25 cellular contexts compared by ENCODE assay signal in the genomic region with DNA sequence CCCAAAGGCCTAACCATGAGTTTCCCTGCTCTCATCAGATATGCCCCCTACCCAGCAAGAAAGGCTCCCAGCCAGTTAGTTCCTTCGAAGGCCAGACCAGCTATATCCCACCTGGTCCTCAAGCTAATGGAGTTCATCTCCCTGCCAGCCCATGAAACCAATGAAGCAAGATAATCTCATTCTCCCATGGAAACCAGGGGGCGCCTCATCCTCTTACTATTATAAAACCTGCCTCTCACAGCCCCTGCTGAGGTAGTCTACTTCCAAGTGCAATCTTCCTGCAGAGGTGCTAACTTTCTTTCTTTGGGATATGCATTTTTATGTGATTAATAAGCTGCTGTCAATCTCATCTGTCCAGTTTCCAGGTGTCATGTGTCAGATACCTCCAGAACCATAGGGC. TPM values are rescaled to one million over a fixed set of nuclear protein-coding genes. Genes with fewer than 3 reads are reported as not detected.
DNase-seq lines count a peak whose midpoint lies in the region; FAIRE-seq and TF ChIP-seq lines count a peak whose summit lies in the region.
"Had no signal": no experiment of that assay in that cellular context is flagged by ENCODE, and none has a peak within 500 bp of the region (broad histone marks: within the 10 kb centered on the region; RNA-seq: fewer than 3 reads in every experiment).

No MANE protein-coding gene starts in this region.

- no peak for TF ChIP-seq EP300 in H1 (IDR thresholded peaks at IDR 0.05; ENCODE audit: borderline replicate concordance in 1 of 2, low read depth in 2 of 2, low read length in 2 of 2)

- no peaks in the 10 kb centered on the region for H3K79me2 ChIP-seq in H1 (ENCODE audit: control insufficient read depth in 1 of 2, insufficient read depth in 2 of 2, low read length in 2 of 2)

- FAIRE-seq in H1 (lab: Jason Lieb, UNC), result no peak
- FAIRE-seq: D721Med, GM12891, GM18507 had no signal

- no peak overlapping the region for H2BK15ac ChIP-seq in H1 (ENCODE audit: low read length)

- no peak overlapping the region for H3K56ac ChIP-seq in H1 (replicated peaks; ENCODE audit: insufficient read length, low read depth, low read length)

- H3K4me3 Mint-ChIP-seq in osteocyte (ENCODE audit: unreplicated experiment), result no peak overlapping the region
- H3K4me3 Mint-ChIP-seq: CD14-positive monocyte; CD4-positive, alpha-beta T cell; CD8-positive, alpha-beta memory T cell; HFFc6 had no signal

- peak in 2 of 3 experiments; percentile 24 to 29; a peak in 3 of 4 replicates for TF ChIP-seq CTCF in H1 (IDR thresholded peaks at IDR 0.05; ENCODE audit: control extremely low read depth in 1 of 3, insufficient read depth in 1 of 3, low read depth in 1 of 3, low read length in 3 of 3)
- no peak for TF ChIP-seq CTCF in osteocyte (IDR thresholded peaks at IDR 0.05)

- POLR2A ChIA-PET in H1 (lab: Charles Lee; ENCODE audit: partially characterized antibody), result no interaction called here

- no peak overlapping the region for H3K14ac ChIP-seq in H1 (ENCODE audit: insufficient read length)

- DNase-seq in DMS53 (lab: John Stamatoyannopoulos, UW), result peak; percentile 19
- no peak for DNase-seq in DMS53 treated with DMSO at 0.1 percent for 48 hours (lab: John Stamatoyannopoulos, UW; ENCODE audit: unreplicated experiment)
- peak; percentile 23 for DNase-seq in H7
- DNase-seq in H1 (ENCODE audit: low read depth in 1 of 2, low spot score in 2 of 2), result no peak
- peak; percentile 36 for DNase-seq in osteocyte (ENCODE audit: extremely low spot score, unreplicated experiment)
- no peak for DNase-seq in SJCRH30
- DNase-seq in NCI-H510A (lab: John Stamatoyannopoulos, UW), result no peak
- DNase-seq: 8988T; ACHN; AML-193; BE2C; CD4-positive, alpha-beta T cell; CD8-positive, alpha-beta memory T cell; DMS153; DMS79 treated with DMSO at 0.1 percent for 48 hours; GF-D8; GOT3; HFFc6 had no signal

- no peak overlapping the region for H4K8ac ChIP-seq in H1 (ENCODE audit: extremely low read depth, insufficient read depth, low read length)

- no peak overlapping the region for H4K5ac ChIP-seq in H1 (ENCODE audit: insufficient read length, low read depth, low read length)

- peaks cover 0 to 6% (median 2%) of the 10 kb centered on the region in 4 experiments; a peak in 4 of 7 replicates for H3K4me1 ChIP-seq in H1 (replicated peaks in 1 of 4; ENCODE audit: control insufficient read depth in 3 of 4, insufficient read depth in 4 of 4, low read length in 3 of 4)
- H3K4me1 ChIP-seq in SJCRH30, result no peaks in the 10 kb centered on the region
- H3K4me1 ChIP-seq: A549; BE2C; BLaER1 treated with 17β-estradiol and CSF1 and Interleukin-3, amounts not matched to agents 10 nM and 100 nM; HAP-1 had no signal

- no peak overlapping the region for H2AFZ ChIP-seq in H1 (ENCODE audit: low read length)

- no peak overlapping the region for H3K27ac ChIP-seq in H1 (ENCODE audit: low read depth, low read length)
- no peak overlapping the region for H3K27ac ChIP-seq in SJCRH30
- H3K27ac ChIP-seq: A549; BLaER1 treated with 17β-estradiol and CSF1 and Interleukin-3, amounts not matched to agents 10 nM and 100 nM had no signal

- no peak overlapping the region for H2BK5ac ChIP-seq in H1 (ENCODE audit: low read depth, low read length)

- H4K20me1 ChIP-seq in H1 (replicated peaks in 1 of 2; ENCODE audit: control insufficient read depth in 1 of 2, insufficient read depth in 2 of 2, low read length in 2 of 2), result no peaks in the 10 kb centered on the region
- H4K20me1 ChIP-seq: BLaER1 treated with 17β-estradiol and CSF1 and Interleukin-3, amounts not matched to agents 10 nM and 100 nM had no signal

- no peak overlapping the region for H2BK120ac ChIP-seq in H1 (replicated peaks; ENCODE audit: low read depth, low read length)

- peaks cover 19% of the 10 kb centered on the region for H3K9me3 Mint-ChIP-seq in osteocyte (ENCODE audit: unreplicated experiment)

- H2BK20ac ChIP-seq in H1 (ENCODE audit: low read length), result no peak overlapping the region

- H3K9ac ChIP-seq in H1 (replicated peaks in 1 of 4; ENCODE audit: extremely low read depth in 1 of 4, low read depth in 3 of 4, low read length in 3 of 4), result no peak overlapping the region
- H3K9ac ChIP-seq: BLaER1 treated with 17β-estradiol and CSF1 and Interleukin-3, amounts not matched to agents 10 nM and 100 nM had no signal

- peak in 1 of 2 experiments; percentile 28; a peak in 1 of 4 replicates for TF ChIP-seq RAD21 in H1 (IDR thresholded peaks at IDR 0.05 in 1 of 2, conservative IDR thresholded peaks at IDR 0.05 in 1 of 2; ENCODE audit: low read depth in 2 of 2, low read length in 2 of 2)

- H3K4ac ChIP-seq in H1 (replicated peaks; ENCODE audit: insufficient read length, low read depth, low read length), result no peak overlapping the region

- no peak overlapping the region for H2AK5ac ChIP-seq in H1 (ENCODE audit: low read depth, low read length)

- no peaks in the 10 kb centered on the region for H3K79me1 ChIP-seq in H1 (ENCODE audit: low read depth, low read length)

- no peak overlapping the region for H3K23ac ChIP-seq in H1 (ENCODE audit: insufficient read length)

- 73% methylated on average over 2 of the region's 2 CpGs; no CpG with 5 or more reads in 1 of the 2 experiments for WGBS in H1 (ENCODE audit: extremely low coverage in 1 of 2, insufficient coverage in 1 of 2, insufficient read length in 1 of 2, insufficient replicate concordance in 2 of 2, low coverage in 1 of 2, low lambda C conversion rate in 2 of 2, missing lambda C conversion rate in 1 of 2), 2 experiments

- peaks cover 2% of the 10 kb centered on the region for H3K4me1 Mint-ChIP-seq in osteocyte (ENCODE audit: unreplicated experiment)

- H3K4me2 ChIP-seq in H1 (ENCODE audit: insufficient read depth in 1 of 2, low read depth in 2 of 2, low read length in 2 of 2), result no peak overlapping the region
- H3K4me2 ChIP-seq: A549; BLaER1 treated with 17β-estradiol and CSF1 and Interleukin-3, amounts not matched to agents 10 nM and 100 nM had no signal

- H2BK12ac ChIP-seq in H1 (ENCODE audit: low read depth, low read length), result no peak overlapping the region

- H3K23me2 ChIP-seq in H1 (ENCODE audit: low read depth, low read length), result peaks cover 5% of the 10 kb centered on the region; the same call in 1 of the 2 replicates

- no peaks in the 10 kb centered on the region for H3K36me3 ChIP-seq in H7 (replicated peaks; ENCODE audit: control insufficient read depth, insufficient read depth, low read length)
- no peaks in the 10 kb centered on the region for H3K36me3 ChIP-seq in H1 (ENCODE audit: control insufficient read depth in 2 of 4, insufficient read depth in 4 of 4, low read length in 3 of 4)
- no peaks in the 10 kb centered on the region for H3K36me3 ChIP-seq in SJCRH30
- H3K36me3 ChIP-seq: BE2C, HAP-1 had no signal

- H3K27me3 ChIP-seq in H7 (ENCODE audit: control insufficient read depth, insufficient read depth, low read length), result no peaks in the 10 kb centered on the region
- 0 out of 7 replicates have a peak, but pooled peaks cover 0 to 4% (median 0%) of the 10 kb centered on the region in 4 experiments for H3K27me3 ChIP-seq in H1 (replicated peaks in 1 of 4; ENCODE audit: control insufficient read depth in 3 of 4, extremely low read depth in 1 of 4, insufficient read depth in 3 of 4, low read length in 3 of 4)
- H3K27me3 ChIP-seq in SJCRH30, result no peaks in the 10 kb centered on the region
- H3K27me3 ChIP-seq: BE2C had no signal

- no peak overlapping the region for H3K4me3 ChIP-seq in H7 (ENCODE audit: insufficient read depth, low read depth, low read length)
- H3K4me3 ChIP-seq in H1 (ENCODE audit: extremely low read depth in 1 of 4, insufficient read depth in 2 of 4, low read depth in 3 of 4, low read length in 4 of 4), result no peak overlapping the region
- no peak overlapping the region for H3K4me3 ChIP-seq in SJCRH30
- H3K4me3 ChIP-seq: A549; BLaER1 treated with 17β-estradiol and CSF1 and Interleukin-3, amounts not matched to agents 10 nM and 100 nM; HAP-1 had no signal

- CTCF ChIA-PET in H1 (lab: Charles Lee; ENCODE audit: partially characterized antibody), result interaction anchor here (1.1 kb wide), 1 partner anchor 23 kb away, joined by 4 read pairs; no protein-coding TSS in a partner anchor

- H4K91ac ChIP-seq in H1 (replicated peaks; ENCODE audit: insufficient read length, low read length), result no peak overlapping the region

- peaks cover 2% of the 10 kb centered on the region for H3K36me3 Mint-ChIP-seq in osteocyte (ENCODE audit: unreplicated experiment)
- H3K36me3 Mint-ChIP-seq: CD14-positive monocyte had no signal

- H3K27me3 Mint-ChIP-seq in osteocyte (ENCODE audit: unreplicated experiment), result no peaks in the 10 kb centered on the region

- no peak overlapping the region for H3K18ac ChIP-seq in H1 (ENCODE audit: extremely low read depth, low read length)

- TF ChIP-seq POLR2A in H1 (IDR thresholded peaks at IDR 0.05; ENCODE audit: control extremely low read depth in 1 of 2, low read depth in 2 of 2, low read length in 2 of 2), result no peak

- H3K9me3 ChIP-seq in H1 (ENCODE audit: insufficient read depth in 2 of 2, low read depth in 1 of 2, low read length in 1 of 2), result peaks cover 21 to 25% of the 10 kb centered on the region in 2 experiments
- H3K9me3 ChIP-seq in SJCRH30 (replicated peaks), result peaks cover 9% of the 10 kb centered on the region

- H3K27ac Mint-ChIP-seq in osteocyte (ENCODE audit: unreplicated experiment), result no peak overlapping the region
- H3K27ac Mint-ChIP-seq: CD14-positive monocyte; CD4-positive, alpha-beta T cell; CD8-positive, alpha-beta memory T cell; HFFc6 had no signal

TF ChIP-seq in H1, 55 proteins besides CTCF, POLR2A, EP300 and RAD21 (continues in another document):
- no peak for TF ChIP-seq HDAC2 (IDR thresholded peaks at IDR 0.05; ENCODE audit: borderline replicate concordance in 1 of 2, low read depth in 2 of 2, low read length in 2 of 2)
- TF ChIP-seq, protein P1, sequence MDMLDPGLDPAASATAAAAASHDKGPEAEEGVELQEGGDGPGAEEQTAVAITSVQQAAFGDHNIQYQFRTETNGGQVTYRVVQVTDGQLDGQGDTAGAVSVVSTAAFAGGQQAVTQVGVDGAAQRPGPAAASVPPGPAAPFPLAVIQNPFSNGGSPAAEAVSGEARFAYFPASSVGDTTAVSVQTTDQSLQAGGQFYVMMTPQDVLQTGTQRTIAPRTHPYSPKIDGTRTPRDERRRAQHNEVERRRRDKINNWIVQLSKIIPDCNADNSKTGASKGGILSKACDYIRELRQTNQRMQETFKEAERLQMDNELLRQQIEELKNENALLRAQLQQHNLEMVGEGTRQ (IDR thresholded peaks at IDR 0.05; ENCODE audit: low read length), result no peak

RNA-seq across cellular contexts. Expression of gene ZNF573, which starts 34.0 kb away (rescaled TPM):
- 2.4 and 3.0 TPM in 2 replicates for total RNA-seq in H7 (2014; rRNA removed; shearing (Covaris generic))
- total RNA-seq in H1 (2021; fragmentation: NEBNext Ultra II Directional; extraction: Animal tissue kit (Norgen Biotek cat#: 25700)), result 13.8 and 14.9 TPM in 2 replicates
- 1.3 and 6.3 TPM in 2 replicates for polyA plus RNA-seq in H1 (2011; rRNA removed)
- polyA plus RNA-seq in H1 (2011; cell fraction: cytosol; rRNA removed), result 3.0 TPM
- polyA plus RNA-seq in H1 (2011; cell fraction: nucleus; rRNA removed), result 1.7 TPM
- polyA plus RNA-seq in H1 (2012, experiment 1 of 2), result 2.0 to 11.3 TPM (median 4.3 TPM) in 4 replicates
- polyA plus RNA-seq in H1 (2012, experiment 2 of 2), result 0.72 TPM
- 8.2 TPM for polyA plus RNA-seq in H1 (2013, experiment 1 of 2)
- 6.9 TPM for polyA plus RNA-seq in H1 (2013, experiment 2 of 2)
- polyA minus RNA-seq in H1 (2011; rRNA and poly(A)+ RNA removed), result 8.1 and 12.8 TPM in 2 replicates
- polyA minus RNA-seq in H1 (2011; cell fraction: cytosol; rRNA and poly(A)+ RNA removed), result 4.2 TPM
- polyA minus RNA-seq in H1 (2011; cell fraction: nucleus; rRNA and poly(A)+ RNA removed), result 11.4 TPM
- 12.7 and 13.3 TPM in 2 replicates for total RNA-seq in osteocyte
- 8.5 and 10.7 TPM in 2 replicates for total RNA-seq in SJCRH30 (2014; rRNA removed; shearing (Covaris generic))

Comparison
In these comparisons a context has a peak if more than half of its experiments do, and no peak if none do; other contexts are left out.
1. DNase-seq: peak in DMS53 (single experiment), H7 (single experiment) and osteocyte (single experiment); none in DMS53 treated with DMSO at 0.1 percent for 48 hours (single experiment), H1 (0 of 2), SJCRH30 (0 of 2) and NCI-H510A (single experiment).